11 cellular contexts compared by ENCODE assay signal in genomic region chrX:41664307-41665299, GRCh38. TPM values are rescaled to one million over a fixed set of nuclear protein-coding genes. Genes with fewer than 3 reads are reported as not detected.
DNase-seq lines count a peak whose midpoint lies in the region; ATAC-seq, FAIRE-seq and TF ChIP-seq lines count a peak whose summit lies in the region.
"Had no signal": no experiment of that assay in that cellular context is flagged by ENCODE, and none has a peak within 500 bp of the region (broad histone marks: within the 10 kb centered on the region; RNA-seq: fewer than 3 reads in every experiment).

No MANE protein-coding gene starts in this region.

- POLR2A ChIA-PET in A549 (lab: Yijun Ruan, JAX): no interaction called here

- peaks cover 21% of the 10 kb centered on the region for H3K4me1 Mint-ChIP-seq in activated T-helper 17 cell treated with anti-CD3 and anti-CD28 coated beads, Interleukin-2, amount 50 U/mL, for 72 hours

- TF ChIP-seq RAD21 in A549 (conservative IDR thresholded peaks at IDR 0.05 in 1 of 2, IDR thresholded peaks at IDR 0.05 in 1 of 2): no peak

- H3K4me3 ChIP-seq in A549: no peak overlapping the region
- no peak overlapping the region for H3K4me3 ChIP-seq in colonic mucosa
- H3K4me3 ChIP-seq: body of pancreas had no signal

- H3K4me1 ChIP-seq in A549: peaks cover 41% of the 10 kb centered on the region
- no peaks in the 10 kb centered on the region for H3K4me1 ChIP-seq in colonic mucosa

- no peak for ATAC-seq in A549
- peak; percentile 83 for ATAC-seq in GM19023 (IDR thresholded peaks at IDR 0.05; ENCODE audit: unreplicated experiment)
- ATAC-seq in HG02884 (IDR thresholded peaks at IDR 0.05; ENCODE audit: unreplicated experiment): peak; percentile 96
- peak; percentile 92 for ATAC-seq in activated T-helper 17 cell treated with anti-CD3 and anti-CD28 coated beads, Interleukin-2, amount 50 U/mL, for 72 hours (replicated peaks)
- ATAC-seq: body of pancreas had no signal

- DNase-seq in A549 (ENCODE audit: low read depth in 1 of 2, low spot score in 1 of 2) (peak in 1 of 2 experiments; percentile 1), posterior cingulate gyrus (no peak), colonic mucosa (no peak), mesenteric fat pad (ENCODE audit: low spot score) (no peak), SK-N-DZ (ENCODE audit: low spot score) (no peak)
- DNase-seq: body of pancreas, SHP77 treated with DMSO at 0.1 percent for 48 hours had no signal

- 0 out of 6 replicates have a peak overlapping the region, but pooled peaks of 1 of the 2 experiments have one; percentile 39 for H3K27ac ChIP-seq in A549
- H3K27ac ChIP-seq in colonic mucosa: no peak overlapping the region
- H3K27ac ChIP-seq: body of pancreas had no signal

- H3K27me3 ChIP-seq in colonic mucosa: no peaks in the 10 kb centered on the region
- H3K27me3 ChIP-seq: body of pancreas had no signal

- TF ChIP-seq CTCF in A549 (IDR thresholded peaks at IDR 0.05) (no peak), colonic mucosa (IDR thresholded peaks at IDR 0.05) (no peak)

- peak overlapping the region; percentile 78 for H3K27ac Mint-ChIP-seq in activated T-helper 17 cell treated with anti-CD3 and anti-CD28 coated beads, Interleukin-2, amount 50 U/mL, for 72 hours

- H3K36me3 ChIP-seq in colonic mucosa: no peaks in the 10 kb centered on the region

- TF ChIP-seq POLR2A in A549 (IDR thresholded peaks at IDR 0.05; ENCODE audit: low read length): no peak

- intact Hi-C loops in posterior cingulate gyrus (cut with DNase I) (no loop called here), colonic mucosa (cut with DNase I) (no loop called here)

- 95% methylated on average over 3 of the region's 3 CpGs for WGBS in A549 (ENCODE audit: missing lambda C conversion rate)

- no peaks in the 10 kb centered on the region for H3K27me3 Mint-ChIP-seq in activated T-helper 17 cell treated with anti-CD3 and anti-CD28 coated beads, Interleukin-2, amount 50 U/mL, for 72 hours

- H3K4me2 ChIP-seq in A549: 0 out of 3 replicates have a peak overlapping the region, but pooled peaks have one; percentile 12

- H3K9me3 Mint-ChIP-seq in activated T-helper 17 cell treated with anti-CD3 and anti-CD28 coated beads, Interleukin-2, amount 50 U/mL, for 72 hours: no peaks in the 10 kb centered on the region

- CTCF ChIA-PET in A549 (lab: Yijun Ruan, JAX): no interaction called here

- no peak overlapping the region for H3K9ac ChIP-seq in colonic mucosa (ENCODE audit: low read depth in 2 of 2, low read length in 2 of 2)

- no peak for TF ChIP-seq EP300 in A549 (IDR thresholded peaks at IDR 0.05)

- peak overlapping the region; percentile 58 for H3K4me3 Mint-ChIP-seq in activated T-helper 17 cell treated with anti-CD3 and anti-CD28 coated beads, Interleukin-2, amount 50 U/mL, for 72 hours

- H3K9me3 ChIP-seq in A549: no peaks in the 10 kb centered on the region
- H3K9me3 ChIP-seq in colonic mucosa: no peaks in the 10 kb centered on the region
- H3K9me3 ChIP-seq: body of pancreas had no signal

- peaks cover 71% of the 10 kb centered on the region for H3K36me3 Mint-ChIP-seq in activated T-helper 17 cell treated with anti-CD3 and anti-CD28 coated beads, Interleukin-2, amount 50 U/mL, for 72 hours (ENCODE audit: low read depth)

- peak; percentile 13 for FAIRE-seq in A549 (lab: Jason Lieb, UNC)
- FAIRE-seq: islet of Langerhans had no signal

TF ChIP-seq in A549, 52 proteins besides CTCF, POLR2A, EP300 and RAD21:
- TF ChIP-seq ZFP36 (IDR thresholded peaks at IDR 0.05; ENCODE audit: borderline replicate concordance, partially characterized antibody): no peak
- TF ChIP-seq CEBPB (IDR thresholded peaks at IDR 0.05): no peak
- TF ChIP-seq ZC3H11A (IDR thresholded peaks at IDR 0.05): no peak
- no peak for TF ChIP-seq KDM1A (IDR thresholded peaks at IDR 0.05; ENCODE audit: low read depth)
- TF ChIP-seq POLR2AphosphoS2 (conservative IDR thresholded peaks at IDR 0.05; ENCODE audit: low read length): no peak
- no peak for TF ChIP-seq REST (IDR thresholded peaks at IDR 0.05)
- no peak for TF ChIP-seq EHF (CRISPR knock-in tag; IDR thresholded peaks at IDR 0.05)
- TF ChIP-seq BHLHE40 (IDR thresholded peaks at IDR 0.05; ENCODE audit: low read depth, low read length): no peak
TF ChIP-seq in A549: peak in this region for 0.

RNA-seq across cellular contexts. Expression of gene GPR34, which starts 24.2 kb away (rescaled TPM):
- polyA plus RNA-seq in A549 (2011; rRNA removed): 0.20 and 0.23 TPM in 2 replicates
- 0.03 TPM in 1 of 2 replicates, not detected in the other for polyA plus RNA-seq in A549 (2012; cell fraction: cytosol; rRNA removed)
- 0.06 and 0.10 TPM in 2 replicates for polyA plus RNA-seq in A549 (2012; cell fraction: nucleus; rRNA removed)
- 0.09 TPM in 2 of 3 replicates, not detected in the other for polyA plus RNA-seq in A549 (2017; fragmentation: RNase III; extraction: RNeasy Plus Mini Kit Qiagen cat#74134 plus additional on column Dnase treatment)
- polyA minus RNA-seq in A549 (2011; rRNA and poly(A)+ RNA removed): not detected in 2 replicates
- total RNA-seq in activated T-helper 17 cell treated with anti-CD3 and anti-CD28 coated beads, Interleukin-2, amount 50 U/mL, for 72 hours: under 1 TPM; 0.15 to 0.26 TPM
- 1 to 10 TPM; 2.3 to 4.7 TPM for total RNA-seq in colonic mucosa
- 41.2 TPM for total RNA-seq in mesenteric fat pad
- polyA plus RNA-seq in SK-N-DZ (2014; cell fraction: cytosol; rRNA removed): not detected in 2 replicates
- polyA plus RNA-seq in SK-N-DZ (2014; cell fraction: nucleus; rRNA removed): not detected in 2 replicates

RNA-seq across cellular contexts. Expression of gene GPR82, which starts 59.4 kb away (rescaled TPM):
- polyA plus RNA-seq in A549 (2011; rRNA removed) (not detected in 2 replicates), A549 (2017; fragmentation: RNase III; extraction: RNeasy Plus Mini Kit Qiagen cat#74134 plus additional on column Dnase treatment) (not detected in 3 replicates)
- not detected in 2 replicates for polyA plus RNA-seq in A549 (2012; cell fraction: cytosol; rRNA removed)
- polyA plus RNA-seq in A549 (2012; cell fraction: nucleus; rRNA removed): not detected in 2 replicates
- polyA minus RNA-seq in A549 (2011; rRNA and poly(A)+ RNA removed): not detected in 2 replicates
- not detected for total RNA-seq in activated T-helper 17 cell treated with anti-CD3 and anti-CD28 coated beads, Interleukin-2, amount 50 U/mL, for 72 hours
- total RNA-seq in colonic mucosa (under 1 TPM; 0.20 to 0.56 TPM), mesenteric fat pad (0.42 TPM)
- not detected in 2 replicates for polyA plus RNA-seq in SK-N-DZ (2014; cell fraction: cytosol; rRNA removed)
- not detected in 2 replicates for polyA plus RNA-seq in SK-N-DZ (2014; cell fraction: nucleus; rRNA removed)

Comparison
In these comparisons a context has a peak if more than half of its experiments do, and no peak if none do; other contexts are left out.
1. ATAC-seq: peak in GM19023 (single experiment), HG02884 (single experiment) and activated T-helper 17 cell treated with anti-CD3 and anti-CD28 coated beads, Interleukin-2, amount 50 U/mL, for 72 hours (single experiment); none in A549 (0 of 2).